Comparison of ENCODE assay signal across 1 cellular context in the genomic region with DNA sequence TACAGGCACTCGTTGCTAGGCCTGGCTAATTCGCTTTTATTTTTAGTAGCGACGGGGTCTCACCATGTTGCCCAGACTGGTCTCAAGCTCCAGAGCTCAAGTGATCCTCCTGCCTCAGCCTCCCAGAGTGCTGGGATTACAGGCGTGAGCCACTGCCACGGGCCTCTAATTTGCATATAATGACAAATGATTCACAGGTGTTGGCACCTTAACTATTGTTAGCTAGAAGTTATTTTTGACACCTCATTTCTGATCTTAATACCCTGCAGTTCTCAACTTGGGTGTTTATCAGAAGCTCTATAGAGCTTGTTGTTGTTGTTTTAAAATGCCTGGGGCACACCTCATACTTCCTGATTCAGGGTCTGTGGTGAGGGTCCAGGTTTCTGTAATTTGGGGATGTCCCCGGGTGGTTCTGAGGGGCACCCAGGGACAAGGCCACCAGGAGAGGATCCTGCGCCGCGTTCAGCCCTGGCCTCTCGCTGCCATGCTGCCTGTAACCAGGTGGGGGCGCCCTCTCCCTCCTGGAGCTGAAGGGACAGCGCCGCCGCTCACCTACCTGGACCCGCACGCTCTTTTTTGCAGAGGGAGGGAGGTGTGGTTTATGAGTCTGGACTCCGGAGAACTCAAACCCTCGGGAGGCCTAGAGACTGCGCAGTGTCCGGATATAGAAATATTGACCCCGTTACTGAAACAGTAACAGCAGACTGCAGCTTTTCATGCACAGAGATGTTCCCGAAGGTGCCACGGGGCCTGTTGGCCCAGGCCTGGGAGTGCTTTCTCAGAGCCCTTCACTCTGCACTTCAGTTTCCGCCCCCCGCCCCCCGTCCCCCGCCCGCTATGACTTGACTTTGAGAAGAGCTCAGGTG.
TF ChIP-seq lines count a peak whose summit lies in the region.

No MANE protein-coding gene starts in this region.

TF ChIP-seq in HepG2, 621 proteins besides CTCF, POLR2A, EP300 and RAD21 (continued from another document and continues in another):
- TF ChIP-seq, protein P1, sequence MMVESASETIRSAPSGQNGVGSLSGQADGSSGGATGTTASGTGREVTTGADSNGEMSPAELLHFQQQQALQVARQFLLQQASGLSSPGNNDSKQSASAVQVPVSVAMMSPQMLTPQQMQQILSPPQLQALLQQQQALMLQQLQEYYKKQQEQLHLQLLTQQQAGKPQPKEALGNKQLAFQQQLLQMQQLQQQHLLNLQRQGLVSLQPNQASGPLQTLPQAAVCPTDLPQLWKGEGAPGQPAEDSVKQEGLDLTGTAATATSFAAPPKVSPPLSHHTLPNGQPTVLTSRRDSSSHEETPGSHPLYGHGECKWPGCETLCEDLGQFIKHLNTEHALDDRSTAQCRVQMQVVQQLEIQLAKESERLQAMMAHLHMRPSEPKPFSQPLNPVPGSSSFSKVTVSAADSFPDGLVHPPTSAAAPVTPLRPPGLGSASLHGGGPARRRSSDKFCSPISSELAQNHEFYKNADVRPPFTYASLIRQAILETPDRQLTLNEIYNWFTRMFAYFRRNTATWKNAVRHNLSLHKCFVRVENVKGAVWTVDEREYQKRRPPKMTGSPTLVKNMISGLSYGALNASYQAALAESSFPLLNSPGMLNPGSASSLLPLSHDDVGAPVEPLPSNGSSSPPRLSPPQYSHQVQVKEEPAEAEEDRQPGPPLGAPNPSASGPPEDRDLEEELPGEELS (CRISPR knock-in tag; IDR thresholded peaks at IDR 0.05): no peak
- TF ChIP-seq MXD4 (CRISPR knock-in tag; IDR thresholded peaks at IDR 0.05) (peak; percentile 37; the same call in 1 of the 2 replicates), NR2F6 (IDR thresholded peaks at IDR 0.05) (no peak), NR2F6 (CRISPR knock-in tag; IDR thresholded peaks at IDR 0.05) (peak; percentile 51), NR3C1 (CRISPR knock-in tag; IDR thresholded peaks at IDR 0.05) (no peak), SP4 (CRISPR knock-in tag; IDR thresholded peaks at IDR 0.05) (peak; percentile 48; the same call in 1 of the 2 replicates), ZNF878 (CRISPR knock-in tag; IDR thresholded peaks at IDR 0.05) (peak; percentile 68; the same call in 1 of the 2 replicates), E2F1 (CRISPR knock-in tag; IDR thresholded peaks at IDR 0.05) (no peak), ZFP41 (CRISPR knock-in tag; IDR thresholded peaks at IDR 0.05; ENCODE audit: borderline replicate concordance) (no peak), ARID2 (CRISPR knock-in tag; IDR thresholded peaks at IDR 0.05; ENCODE audit: borderline replicate concordance) (no peak), BCL6 (CRISPR knock-in tag; IDR thresholded peaks at IDR 0.05) (peak; percentile 48; the same call in 1 of the 2 replicates), KLF15 (CRISPR knock-in tag; IDR thresholded peaks at IDR 0.05; ENCODE audit: borderline replicate concordance) (no peak), ZNF230 (CRISPR knock-in tag; IDR thresholded peaks at IDR 0.05) (0 out of 2 replicates have a peak, but pooled peaks have one; percentile 39), SMAD3 (CRISPR knock-in tag; IDR thresholded peaks at IDR 0.05) (0 out of 2 replicates have a peak, but pooled peaks have one; percentile 39), ZNF564 (CRISPR knock-in tag; IDR thresholded peaks at IDR 0.05) (no peak), AHDC1 (CRISPR knock-in tag; IDR thresholded peaks at IDR 0.05; ENCODE audit: borderline replicate concordance) (peak; percentile 30; the same call in 1 of the 2 replicates), CEBPG (CRISPR knock-in tag; IDR thresholded peaks at IDR 0.05) (0 out of 2 replicates have a peak, but pooled peaks have one; percentile 46), ZNF605 (CRISPR knock-in tag; IDR thresholded peaks at IDR 0.05) (peak; percentile 62), SOX5 (CRISPR knock-in tag; IDR thresholded peaks at IDR 0.05; ENCODE audit: borderline replicate concordance) (no peak), MXI1 (IDR thresholded peaks at IDR 0.05; ENCODE audit: borderline replicate concordance, low read depth, low read length) (peak; percentile 71; the same call in 2 of the 3 replicates), RFXANK (CRISPR knock-in tag; IDR thresholded peaks at IDR 0.05) (no peak), NFYC (CRISPR knock-in tag; IDR thresholded peaks at IDR 0.05) (no peak; the same call in 1 of the 2 replicates), NONO (IDR thresholded peaks at IDR 0.05) (no peak), NONO (CRISPR knock-in tag; conservative IDR thresholded peaks at IDR 0.05) (peak; percentile 76), NFIC (IDR thresholded peaks at IDR 0.05; ENCODE audit: low read length) (no peak), HOXA3 (CRISPR knock-in tag; IDR thresholded peaks at IDR 0.05) (0 out of 2 replicates have a peak, but pooled peaks have one; percentile 52), REXO4 (CRISPR knock-in tag; IDR thresholded peaks at IDR 0.05; ENCODE audit: borderline replicate concordance) (no peak), TBP (CRISPR knock-in tag; IDR thresholded peaks at IDR 0.05) (no peak), KDM2A (CRISPR knock-in tag; IDR thresholded peaks at IDR 0.05; ENCODE audit: borderline replicate concordance, low read depth) (peak; percentile 87), SUZ12 (IDR thresholded peaks at IDR 0.05; ENCODE audit: low read depth, low read length) (no peak)
- TF ChIP-seq, protein P2, sequence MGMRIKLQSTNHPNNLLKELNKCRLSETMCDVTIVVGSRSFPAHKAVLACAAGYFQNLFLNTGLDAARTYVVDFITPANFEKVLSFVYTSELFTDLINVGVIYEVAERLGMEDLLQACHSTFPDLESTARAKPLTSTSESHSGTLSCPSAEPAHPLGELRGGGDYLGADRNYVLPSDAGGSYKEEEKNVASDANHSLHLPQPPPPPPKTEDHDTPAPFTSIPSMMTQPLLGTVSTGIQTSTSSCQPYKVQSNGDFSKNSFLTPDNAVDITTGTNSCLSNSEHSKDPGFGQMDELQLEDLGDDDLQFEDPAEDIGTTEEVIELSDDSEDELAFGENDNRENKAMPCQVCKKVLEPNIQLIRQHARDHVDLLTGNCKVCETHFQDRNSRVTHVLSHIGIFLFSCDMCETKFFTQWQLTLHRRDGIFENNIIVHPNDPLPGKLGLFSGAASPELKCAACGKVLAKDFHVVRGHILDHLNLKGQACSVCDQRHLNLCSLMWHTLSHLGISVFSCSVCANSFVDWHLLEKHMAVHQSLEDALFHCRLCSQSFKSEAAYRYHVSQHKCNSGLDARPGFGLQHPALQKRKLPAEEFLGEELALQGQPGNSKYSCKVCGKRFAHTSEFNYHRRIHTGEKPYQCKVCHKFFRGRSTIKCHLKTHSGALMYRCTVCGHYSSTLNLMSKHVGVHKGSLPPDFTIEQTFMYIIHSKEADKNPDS (CRISPR knock-in tag; IDR thresholded peaks at IDR 0.05): no peak
- TF ChIP-seq, protein P3, sequence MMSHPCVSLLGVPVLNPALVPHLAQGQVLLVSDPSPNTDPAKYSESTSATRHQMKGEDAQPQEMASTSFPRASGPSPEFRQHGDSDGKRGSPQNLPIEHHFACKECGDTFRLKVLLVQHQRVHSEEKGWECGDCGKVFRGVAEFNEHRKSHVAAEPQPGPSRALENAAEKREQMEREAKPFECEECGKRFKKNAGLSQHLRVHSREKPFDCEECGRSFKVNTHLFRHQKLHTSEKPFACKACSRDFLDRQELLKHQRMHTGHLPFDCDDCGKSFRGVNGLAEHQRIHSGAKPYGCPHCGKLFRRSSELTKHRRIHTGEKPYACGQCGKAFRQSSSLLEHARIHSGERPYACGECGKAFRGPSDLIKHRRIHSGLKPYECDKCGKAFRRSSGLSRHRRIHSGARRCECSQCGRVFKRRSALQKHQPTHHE (CRISPR knock-in tag; IDR thresholded peaks at IDR 0.05; ENCODE audit: borderline replicate concordance): no peak; the same call in 1 of the 2 replicates
- TF ChIP-seq, protein P4, sequence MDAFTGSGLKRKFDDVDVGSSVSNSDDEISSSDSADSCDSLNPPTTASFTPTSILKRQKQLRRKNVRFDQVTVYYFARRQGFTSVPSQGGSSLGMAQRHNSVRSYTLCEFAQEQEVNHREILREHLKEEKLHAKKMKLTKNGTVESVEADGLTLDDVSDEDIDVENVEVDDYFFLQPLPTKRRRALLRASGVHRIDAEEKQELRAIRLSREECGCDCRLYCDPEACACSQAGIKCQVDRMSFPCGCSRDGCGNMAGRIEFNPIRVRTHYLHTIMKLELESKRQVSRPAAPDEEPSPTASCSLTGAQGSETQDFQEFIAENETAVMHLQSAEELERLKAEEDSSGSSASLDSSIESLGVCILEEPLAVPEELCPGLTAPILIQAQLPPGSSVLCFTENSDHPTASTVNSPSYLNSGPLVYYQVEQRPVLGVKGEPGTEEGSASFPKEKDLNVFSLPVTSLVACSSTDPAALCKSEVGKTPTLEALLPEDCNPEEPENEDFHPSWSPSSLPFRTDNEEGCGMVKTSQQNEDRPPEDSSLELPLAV (CRISPR knock-in tag; conservative IDR thresholded peaks at IDR 0.05; ENCODE audit: low read depth): no peak
- TF ChIP-seq, protein P5, sequence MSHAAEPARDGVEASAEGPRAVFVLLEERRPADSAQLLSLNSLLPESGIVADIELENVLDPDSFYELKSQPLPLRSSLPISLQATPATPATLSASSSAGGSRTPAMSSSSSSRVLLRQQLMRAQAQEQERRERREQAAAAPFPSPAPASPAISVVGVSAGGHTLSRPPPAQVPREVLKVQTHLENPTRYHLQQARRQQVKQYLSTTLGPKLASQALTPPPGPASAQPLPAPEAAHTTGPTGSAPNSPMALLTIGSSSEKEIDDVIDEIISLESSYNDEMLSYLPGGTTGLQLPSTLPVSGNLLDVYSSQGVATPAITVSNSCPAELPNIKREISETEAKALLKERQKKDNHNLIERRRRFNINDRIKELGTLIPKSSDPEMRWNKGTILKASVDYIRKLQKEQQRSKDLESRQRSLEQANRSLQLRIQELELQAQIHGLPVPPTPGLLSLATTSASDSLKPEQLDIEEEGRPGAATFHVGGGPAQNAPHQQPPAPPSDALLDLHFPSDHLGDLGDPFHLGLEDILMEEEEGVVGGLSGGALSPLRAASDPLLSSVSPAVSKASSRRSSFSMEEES (CRISPR knock-in tag; IDR thresholded peaks at IDR 0.05): no peak
